In the genomic region with DNA sequence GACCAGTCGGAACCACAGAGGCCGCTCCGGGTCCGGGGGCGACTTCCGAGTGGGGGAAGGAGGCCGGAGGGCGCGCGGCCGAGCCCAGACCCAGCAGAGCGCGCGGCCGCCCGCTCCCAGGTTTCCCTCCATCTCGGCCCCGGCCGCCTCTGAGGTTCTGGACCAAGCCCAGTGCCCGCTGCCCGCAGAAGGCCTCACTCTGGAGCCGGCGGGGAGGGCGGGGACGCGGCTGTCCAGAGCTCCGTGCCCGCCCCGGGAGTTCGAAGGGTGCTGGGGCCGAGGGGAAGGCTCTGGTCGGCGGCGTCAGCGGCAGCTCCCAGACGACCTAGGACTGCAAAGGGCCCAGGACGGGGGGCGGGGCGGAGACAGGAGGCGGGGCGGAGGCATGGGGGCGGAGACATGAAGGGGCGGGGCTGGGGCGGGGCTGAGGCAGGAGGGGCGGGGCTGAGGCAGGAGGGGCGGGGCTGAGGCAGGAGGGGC, we compare ENCODE assay signal across 8 cellular contexts. TPM values are rescaled to one million over a fixed set of nuclear protein-coding genes. Genes with fewer than 3 reads are reported as not detected.
A peak's percentile ranks its signal among the peaks of the same experiment; 100 is the strongest.
DNase-seq lines count a peak whose midpoint lies in the region; ATAC-seq, FAIRE-seq and TF ChIP-seq lines count a peak whose summit lies in the region.

No MANE protein-coding gene starts in this region.

- peak; percentile 95 for DNase-seq in GM13976 (ENCODE audit: low spot score)
- peak in 1 of 2 experiments; percentile 66 for DNase-seq in SJSA1 (ENCODE audit: low read depth in 1 of 2, low spot score in 2 of 2)
- DNase-seq in astrocyte (ENCODE audit: low read depth), result no peak
- DNase-seq in stimulated activated CD4-positive, alpha-beta T cell treated with anti-CD3 and anti-CD28 coated beads, Interleukin-2, amount 100 ng/mL, for 4 hours (ENCODE audit: low read depth), result peak; percentile 64
- DNase-seq in globus pallidus (ENCODE audit: low spot score), result no peak

- H3K4me3 Mint-ChIP-seq in astrocyte (ENCODE audit: unreplicated experiment), result no peak overlapping the region

- no peaks in the 10 kb centered on the region for H3K36me3 Mint-ChIP-seq in astrocyte (ENCODE audit: low read depth, unreplicated experiment)

- no peak for FAIRE-seq in astrocyte (lab: Jason Lieb, UNC)

- no peak overlapping the region for H3K9ac ChIP-seq in astrocyte (ENCODE audit: low read length)
- H3K9ac ChIP-seq in iPS-20b (ENCODE audit: low read depth, low read length), result no peak overlapping the region

- H3K4me2 ChIP-seq in astrocyte (ENCODE audit: low read length), result peak overlapping the region; percentile 80

- H3K9me3 ChIP-seq in SJSA1 (replicated peaks) (peaks cover 18% of the 10 kb centered on the region), astrocyte (ENCODE audit: insufficient read depth, low read depth, low read length) (peaks cover 9% of the 10 kb centered on the region), iPS-20b (ENCODE audit: insufficient read depth, low read depth, low read length) (peaks cover 38% of the 10 kb centered on the region)

- H3K79me2 ChIP-seq in astrocyte (ENCODE audit: insufficient read depth, low read length), result no peaks in the 10 kb centered on the region

- in situ Hi-C loops in GM13976 (cut with MboI; ENCODE audit: low sequenced_read_pairs, unreplicated experiment), result loop anchor here (10.0 kb wide), 1 partner anchor 315 kb away; no protein-coding TSS in a partner anchor

- H3K36me3 ChIP-seq in SJSA1, result no peaks in the 10 kb centered on the region
- no peaks in the 10 kb centered on the region for H3K36me3 ChIP-seq in astrocyte (ENCODE audit: insufficient read depth, low read length)
- no peaks in the 10 kb centered on the region for H3K36me3 ChIP-seq in iPS-20b (ENCODE audit: insufficient read depth, low read depth, low read length)

- no peaks in the 10 kb centered on the region for H3K4me1 Mint-ChIP-seq in astrocyte (ENCODE audit: low read depth, unreplicated experiment)

- peak overlapping the region; percentile 36 for H3K4me3 ChIP-seq in SJSA1
- peak overlapping the region; percentile 33 for H3K4me3 ChIP-seq in astrocyte (ENCODE audit: insufficient read depth, low read depth, low read length)
- peak overlapping the region; percentile 65; the same call in 1 of the 2 replicates for H3K4me3 ChIP-seq in iPS-20b (ENCODE audit: low read length)

- TF ChIP-seq CTCF in GM13976 (IDR thresholded peaks at IDR 0.05; ENCODE audit: borderline replicate concordance, control extremely low read depth, extremely low read depth, insufficient read depth, missing control alignments) (no peak), astrocyte (IDR thresholded peaks at IDR 0.05; ENCODE audit: insufficient read depth, low read depth, low read length) (no peak)

- H3K27ac ChIP-seq in SJSA1, result no peak overlapping the region
- H3K27ac ChIP-seq in astrocyte (ENCODE audit: low read depth, low read length), result no peak overlapping the region
- no peak overlapping the region for H3K27ac ChIP-seq in iPS-20b (ENCODE audit: low read length)

- ATAC-seq in HG03135 (IDR thresholded peaks at IDR 0.05; ENCODE audit: unreplicated experiment) (no peak), GM19035 (IDR thresholded peaks at IDR 0.05; ENCODE audit: unreplicated experiment) (no peak)

- peaks cover 34% of the 10 kb centered on the region for H3K9me3 Mint-ChIP-seq in astrocyte (ENCODE audit: unreplicated experiment)

- H4K20me1 ChIP-seq in astrocyte (ENCODE audit: insufficient read depth, low read length), result no peaks in the 10 kb centered on the region

- H3K27me3 Mint-ChIP-seq in astrocyte (ENCODE audit: low read depth, unreplicated experiment), result peaks cover 31% of the 10 kb centered on the region

- no peak overlapping the region for H3K27ac Mint-ChIP-seq in astrocyte (ENCODE audit: unreplicated experiment)

- peaks cover 8% of the 10 kb centered on the region; the same call in 1 of the 2 replicates for H3K4me1 ChIP-seq in SJSA1 (replicated peaks)
- H3K4me1 ChIP-seq in astrocyte (ENCODE audit: insufficient read depth, low read length), result peaks cover 4% of the 10 kb centered on the region
- H3K4me1 ChIP-seq in iPS-20b (ENCODE audit: insufficient read depth, low read length), result no peaks in the 10 kb centered on the region

- H2AFZ ChIP-seq in astrocyte (ENCODE audit: low read depth, low read length), result peak overlapping the region; percentile 80

- no peaks in the 10 kb centered on the region for H3K27me3 ChIP-seq in SJSA1 (replicated peaks)
- H3K27me3 ChIP-seq in astrocyte (ENCODE audit: insufficient read depth, low read length), result peaks cover 16% of the 10 kb centered on the region
- H3K27me3 ChIP-seq in iPS-20b (ENCODE audit: insufficient read depth, low read length), result peaks cover 31% of the 10 kb centered on the region

RNA-seq across cellular contexts. Expression of gene SLC19A1, which starts 48.0 kb away (rescaled TPM):
- total RNA-seq in SJSA1 (2014; rRNA removed; shearing (Covaris generic)), result 12.7 and 18.0 TPM in 2 replicates
- total RNA-seq in astrocyte, result 10.4 and 11.7 TPM in 2 replicates

RNA-seq across cellular contexts. Expression of gene PCBP3, which starts 53.2 kb away (rescaled TPM):
- total RNA-seq in SJSA1 (2014; rRNA removed; shearing (Covaris generic)), result 15.2 and 29.4 TPM in 2 replicates
- 1.8 and 2.5 TPM in 2 replicates for total RNA-seq in astrocyte

Comparison
In these comparisons a context has a peak if more than half of its experiments do, and no peak if none do; other contexts are left out.
1. DNase-seq: peak in GM13976 (single experiment) and stimulated activated CD4-positive, alpha-beta T cell treated with anti-CD3 and anti-CD28 coated beads, Interleukin-2, amount 100 ng/mL, for 4 hours (single experiment); none in astrocyte (single experiment) and globus pallidus (single experiment).
2. Peak in every context shown above with its lines, with median percentiles within 50 percentile points of each other: H3K4me3 ChIP-seq.